Comparison of ENCODE assay signal across 18 cellular contexts in the genomic region with DNA sequence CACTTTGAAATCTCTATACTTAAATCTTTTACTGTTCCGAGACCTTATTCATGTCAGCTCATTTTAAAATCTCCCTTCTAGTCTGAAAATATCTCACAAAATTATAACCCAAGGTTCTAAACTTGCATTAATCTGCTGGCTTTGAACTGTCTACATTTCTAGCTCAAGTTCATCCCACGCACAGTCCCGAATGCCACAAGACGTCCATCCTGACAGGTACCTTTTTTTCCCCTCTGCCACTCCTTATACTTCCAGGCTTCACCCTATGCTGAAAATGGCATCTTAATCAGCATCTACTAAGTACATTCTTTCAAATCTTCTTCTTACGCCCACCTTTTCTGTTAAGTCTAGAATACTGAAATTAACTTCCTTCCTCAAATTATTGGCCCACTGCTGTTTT.
"Had no signal": no experiment of that assay in that cellular context is flagged by ENCODE, and none has a peak within 500 bp of the region (broad histone marks: within the 10 kb centered on the region; RNA-seq: fewer than 3 reads in every experiment).

No MANE protein-coding gene starts in this region.

- DNase-seq: colonic mucosa; cortex of kidney; dermis blood vessel endothelial cell; dorsolateral prefrontal cortex; effector CD4-positive, alpha-beta T cell; effector CD8-positive, alpha-beta T cell; effector memory CD4-positive, alpha-beta T cell; effector memory CD8-positive, alpha-beta T cell; endodermal cell; erythroblast; esophagus squamous epithelium; foreskin fibroblast; foreskin keratinocyte; foreskin melanocyte; gastrocnemius medialis; glutamatergic neuron; heart left ventricle; heart right ventricle had no signal
